Comparison of ENCODE assay signal across 25 cellular contexts in the genomic region with DNA sequence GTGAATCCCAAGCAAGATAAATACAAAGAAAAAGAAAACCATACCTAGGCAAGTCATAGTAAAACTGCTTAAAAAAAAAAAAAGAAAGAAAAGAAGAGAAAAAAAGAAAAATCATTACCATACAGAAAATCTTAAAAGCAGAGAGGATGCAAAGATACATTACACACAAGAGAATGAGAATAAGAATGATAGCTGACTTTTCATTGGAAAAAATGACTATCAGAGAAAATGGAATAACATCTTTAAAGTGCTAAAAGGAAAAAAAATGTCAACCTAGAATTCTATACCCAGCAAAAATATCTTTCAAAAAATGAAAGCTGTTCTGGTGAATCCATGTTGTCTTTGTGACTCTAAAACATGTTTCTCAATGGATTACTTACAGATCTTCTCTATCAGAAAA.
"Had no signal": no experiment of that assay in that cellular context is flagged by ENCODE, and none has a peak within 500 bp of the region (broad histone marks: within the 10 kb centered on the region; RNA-seq: fewer than 3 reads in every experiment).

No MANE protein-coding gene starts in this region.

- H3K9me3 ChIP-seq: pancreas, prostate gland had no signal

- ATAC-seq: natural killer cell treated with Interleukin-12 subunit alpha and Interleukin-12 subunit beta and Interleukin-15 and Interleukin-18, amount 100 ng/mL, for 72 hours; pancreas; right cardiac atrium; stimulated activated memory B cell treated with anti-CD40 and anti-IgM and Interleukin-4, amounts not matched to agents 10 μg/mL and 1 μg/mL and 100 μg/mL, for 72 hours; stimulated activated naive CD8-positive, alpha-beta T cell treated with anti-CD3 and anti-CD28 coated beads, Interleukin-15, amount 100 ng/mL, for 72 hours had no signal

- H3K27me3 ChIP-seq: pancreas, sigmoid colon, spleen, tibial nerve, uterus had no signal

- H3K36me3 ChIP-seq: left ventricle myocardium inferior, pancreas, prostate gland, spleen, tibial nerve, uterus had no signal

- H3K27ac Mint-ChIP-seq: mesothelial cell of epicardium; naive B cell; natural killer cell treated with Interleukin-12 subunit alpha and Interleukin-12 subunit beta and Interleukin-15 and Interleukin-18, amount 100 ng/mL, for 72 hours; stimulated activated memory B cell treated with anti-CD40 and anti-IgM and Interleukin-4, amounts not matched to agents 10 μg/mL and 1 μg/mL and 100 μg/mL, for 72 hours; stimulated activated naive CD8-positive, alpha-beta T cell treated with anti-CD3 and anti-CD28 coated beads, Interleukin-15, amount 100 ng/mL, for 72 hours; type B pancreatic cell had no signal

- H3K4me3 ChIP-seq: left ventricle myocardium inferior, lung, pancreas, prostate gland, sigmoid colon, spleen, tibial nerve, uterus had no signal

- FAIRE-seq: pancreas, small intestine had no signal

- H3K4me1 Mint-ChIP-seq: mesothelial cell of epicardium, naive B cell had no signal

- H3K27ac ChIP-seq: left ventricle myocardium inferior, pancreas, prostate gland, sigmoid colon, spleen, tibial nerve, uterus had no signal

- H3K27me3 Mint-ChIP-seq: type B pancreatic cell had no signal

- H3K4me1 ChIP-seq: prostate gland, spleen, uterus had no signal

- H3K4me3 Mint-ChIP-seq: mesothelial cell of epicardium; naive B cell; natural killer cell treated with Interleukin-12 subunit alpha and Interleukin-12 subunit beta and Interleukin-15 and Interleukin-18, amount 100 ng/mL, for 72 hours; stimulated activated memory B cell treated with anti-CD40 and anti-IgM and Interleukin-4, amounts not matched to agents 10 μg/mL and 1 μg/mL and 100 μg/mL, for 72 hours; stimulated activated naive CD8-positive, alpha-beta T cell treated with anti-CD3 and anti-CD28 coated beads, Interleukin-15, amount 100 ng/mL, for 72 hours; type B pancreatic cell had no signal

- DNase-seq: islet precursor cell; left ventricle myocardium inferior; mesendoderm; naive B cell; pancreas; retina; right cardiac atrium; sigmoid colon; small intestine; spleen; stimulated activated CD4-positive, alpha-beta T cell treated with anti-CD3 and anti-CD28 coated beads, Interleukin-1b, Interleukin-23, amount 100 ng/mL, for 48 hours; stimulated activated CD4-positive, alpha-beta T cell treated with anti-CD3 and anti-CD28 coated beads, Interleukin-2, amount 100 ng/mL, for 48 hours; stimulated activated CD4-positive, alpha-beta T cell treated with anti-CD3 and anti-CD28 coated beads, Interleukin-4, amount 100 ng/mL, for 4 hours; stimulated activated CD8-positive, alpha-beta memory T cell treated with anti-CD3 and anti-CD28 coated beads, Interleukin-4, amount 100 ng/mL, for 48 hours; stimulated activated naive CD4-positive, alpha-beta T cell treated with Interleukin-2 at 50 U/mL for 16 hours; stimulated activated naive CD8-positive, alpha-beta T cell treated with anti-CD3 and anti-CD28 coated beads, Interleukin-15, amount 100 ng/mL, for 72 hours; substantia nigra; uterus had no signal
